ENCODE assay signal across 2 cellular contexts in genomic region chr16:20167323-20167722, GRCh38.
TF ChIP-seq lines count a peak whose summit lies in the region.

No MANE protein-coding gene starts in this region.

TF ChIP-seq in SK-N-SH, 30 proteins besides CTCF, POLR2A, EP300 and RAD21 (continued from another document):
- TF ChIP-seq RCOR1 (IDR thresholded peaks at IDR 0.05; ENCODE audit: low read length) (no peak), PBX3 (IDR thresholded peaks at IDR 0.05) (no peak), TCF12 (IDR thresholded peaks at IDR 0.05) (no peak), GATA2 (CRISPR knock-in tag; IDR thresholded peaks at IDR 0.05) (no peak)
- TF ChIP-seq, protein P1, sequence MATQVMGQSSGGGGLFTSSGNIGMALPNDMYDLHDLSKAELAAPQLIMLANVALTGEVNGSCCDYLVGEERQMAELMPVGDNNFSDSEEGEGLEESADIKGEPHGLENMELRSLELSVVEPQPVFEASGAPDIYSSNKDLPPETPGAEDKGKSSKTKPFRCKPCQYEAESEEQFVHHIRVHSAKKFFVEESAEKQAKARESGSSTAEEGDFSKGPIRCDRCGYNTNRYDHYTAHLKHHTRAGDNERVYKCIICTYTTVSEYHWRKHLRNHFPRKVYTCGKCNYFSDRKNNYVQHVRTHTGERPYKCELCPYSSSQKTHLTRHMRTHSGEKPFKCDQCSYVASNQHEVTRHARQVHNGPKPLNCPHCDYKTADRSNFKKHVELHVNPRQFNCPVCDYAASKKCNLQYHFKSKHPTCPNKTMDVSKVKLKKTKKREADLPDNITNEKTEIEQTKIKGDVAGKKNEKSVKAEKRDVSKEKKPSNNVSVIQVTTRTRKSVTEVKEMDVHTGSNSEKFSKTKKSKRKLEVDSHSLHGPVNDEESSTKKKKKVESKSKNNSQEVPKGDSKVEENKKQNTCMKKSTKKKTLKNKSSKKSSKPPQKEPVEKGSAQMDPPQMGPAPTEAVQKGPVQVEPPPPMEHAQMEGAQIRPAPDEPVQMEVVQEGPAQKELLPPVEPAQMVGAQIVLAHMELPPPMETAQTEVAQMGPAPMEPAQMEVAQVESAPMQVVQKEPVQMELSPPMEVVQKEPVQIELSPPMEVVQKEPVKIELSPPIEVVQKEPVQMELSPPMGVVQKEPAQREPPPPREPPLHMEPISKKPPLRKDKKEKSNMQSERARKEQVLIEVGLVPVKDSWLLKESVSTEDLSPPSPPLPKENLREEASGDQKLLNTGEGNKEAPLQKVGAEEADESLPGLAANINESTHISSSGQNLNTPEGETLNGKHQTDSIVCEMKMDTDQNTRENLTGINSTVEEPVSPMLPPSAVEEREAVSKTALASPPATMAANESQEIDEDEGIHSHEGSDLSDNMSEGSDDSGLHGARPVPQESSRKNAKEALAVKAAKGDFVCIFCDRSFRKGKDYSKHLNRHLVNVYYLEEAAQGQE (IDR thresholded peaks at IDR 0.05; ENCODE audit: low read depth, low read length), result no peak

TF ChIP-seq in WTC11, 78 proteins besides CTCF, POLR2A, EP300 and RAD21 (continued from another document):
- TF ChIP-seq ARID4B (CRISPR knock-in tag; IDR thresholded peaks at IDR 0.05; ENCODE audit: borderline replicate concordance) (no peak), CREB1 (CRISPR knock-in tag; IDR thresholded peaks at IDR 0.05) (no peak), HMGA2 (CRISPR knock-in tag; IDR thresholded peaks at IDR 0.05) (no peak), NFATC4 (CRISPR knock-in tag; IDR thresholded peaks at IDR 0.05) (no peak), TEAD1 (CRISPR knock-in tag; IDR thresholded peaks at IDR 0.05) (no peak), MAX (CRISPR knock-in tag; IDR thresholded peaks at IDR 0.05) (no peak), GRHL2 (CRISPR knock-in tag; IDR thresholded peaks at IDR 0.05; ENCODE audit: insufficient replicate concordance, severe bottlenecking) (no peak), ZNF281 (CRISPR knock-in tag; IDR thresholded peaks at IDR 0.05) (no peak), JUN (CRISPR knock-in tag; IDR thresholded peaks at IDR 0.05) (no peak), SMAD3 (CRISPR knock-in tag; IDR thresholded peaks at IDR 0.05; ENCODE audit: borderline replicate concordance) (no peak), ZNF423 (CRISPR knock-in tag; IDR thresholded peaks at IDR 0.05) (no peak)
